19 cellular contexts compared by ENCODE assay signal in genomic region chr9:126569036-126569435, GRCh38. TPM values are rescaled to one million over a fixed set of nuclear protein-coding genes. Genes with fewer than 3 reads are reported as not detected.
DNase-seq lines count a peak whose midpoint lies in the region; ATAC-seq, FAIRE-seq and TF ChIP-seq lines count a peak whose summit lies in the region.
"Had no signal": no experiment of that assay in that cellular context is flagged by ENCODE, and none has a peak within 500 bp of the region (broad histone marks: within the 10 kb centered on the region; RNA-seq: fewer than 3 reads in every experiment).

No MANE protein-coding gene starts in this region.

- no peak for FAIRE-seq in astrocyte (lab: Jason Lieb, UNC)
- FAIRE-seq: H1 had no signal

- peaks cover 21% of the 10 kb centered on the region for H3K27me3 Mint-ChIP-seq in HFFc6 (ENCODE audit: insufficient read depth)
- H3K27me3 Mint-ChIP-seq in astrocyte (ENCODE audit: low read depth, unreplicated experiment) = peaks cover 18% of the 10 kb centered on the region
- H3K27me3 Mint-ChIP-seq in immature natural killer cell (ENCODE audit: low read depth in 3 of 3) = peaks cover 0 to 23% (median 0%) of the 10 kb centered on the region in 3 donors

- H3K9me3 ChIP-seq in astrocyte (ENCODE audit: insufficient read depth, low read depth, low read length) = no peaks in the 10 kb centered on the region

- H3K9ac ChIP-seq in astrocyte (ENCODE audit: low read length) = no peak overlapping the region

- ATAC-seq in foreskin keratinocyte (peak; percentile 72), GM18870 (IDR thresholded peaks at IDR 0.05; ENCODE audit: unreplicated experiment) (no peak), HG03159 (IDR thresholded peaks at IDR 0.05; ENCODE audit: unreplicated experiment) (no peak)
- ATAC-seq: natural killer cell treated with Interleukin-12 subunit alpha and Interleukin-12 subunit beta and Interleukin-15 and Interleukin-18, amount 100 ng/mL, for 72 hours had no signal

- H3K27me3 ChIP-seq in astrocyte (ENCODE audit: insufficient read depth, low read length) (peaks cover 7% of the 10 kb centered on the region), foreskin keratinocyte (peaks cover 3% of the 10 kb centered on the region)

- no peak for TF ChIP-seq CTCF in HFFc6 (IDR thresholded peaks at IDR 0.05)
- no peak for TF ChIP-seq CTCF in astrocyte (IDR thresholded peaks at IDR 0.05; ENCODE audit: insufficient read depth, low read depth, low read length)
- peak; percentile 3 for TF ChIP-seq CTCF in foreskin keratinocyte (conservative IDR thresholded peaks at IDR 0.05)

- H3K9me3 Mint-ChIP-seq in HFFc6 (no peaks in the 10 kb centered on the region), astrocyte (ENCODE audit: unreplicated experiment) (peaks cover 5% of the 10 kb centered on the region), immature natural killer cell (no peaks in the 10 kb centered on the region)
- H3K9me3 Mint-ChIP-seq: activated B cell treated with CpG ODN at 0.5 μM for 24 hours; activated T-helper 2 cell treated with anti-CD3 and anti-CD28 coated beads, Interferon-gamma antibody, Interleukin-2, Interleukin-4, amounts not matched to agents 10 μg/mL and 5 μg/mL and 100 μg/mL, durations not matched to agents 14 hours and 24 hours and 36 hours; memory B cell; natural killer cell treated with Interleukin-12 subunit alpha and Interleukin-12 subunit beta and Interleukin-15 and Interleukin-18, amount 100 ng/mL, for 72 hours had no signal

- H3K4me3 Mint-ChIP-seq in HFFc6 (no peak overlapping the region), astrocyte (ENCODE audit: unreplicated experiment) (no peak overlapping the region), immature natural killer cell (no peak overlapping the region)
- H3K4me3 Mint-ChIP-seq: activated B cell treated with CpG ODN at 0.5 μM for 24 hours; endodermal cell; memory B cell; natural killer cell treated with Interleukin-12 subunit alpha and Interleukin-12 subunit beta and Interleukin-15 and Interleukin-18, amount 100 ng/mL, for 72 hours had no signal

- H3K4me1 ChIP-seq in astrocyte (ENCODE audit: insufficient read depth, low read length) (peaks cover 8% of the 10 kb centered on the region), foreskin keratinocyte (no peaks in the 10 kb centered on the region)

- DNase-seq in HFFc6 (peak; percentile 18), astrocyte (ENCODE audit: low read depth) (no peak), foreskin keratinocyte (peak; percentile 47 to 73), amniotic stem cell (lab: John Stamatoyannopoulos, UW) (no peak), immature natural killer cell (no peak)
- DNase-seq: activated B cell treated with CpG ODN at 0.5 μM for 24 hours, endodermal cell, NCI-H1694 treated with DMSO at 0.1 percent for 48 hours, NCI-H446 treated with DMSO at 0.1 percent for 48 hours, T-helper 2 cell had no signal

- H3K4me3 ChIP-seq in astrocyte (ENCODE audit: insufficient read depth, low read depth, low read length) = no peak overlapping the region

- H3K36me3 ChIP-seq in astrocyte (ENCODE audit: insufficient read depth, low read length) = no peaks in the 10 kb centered on the region

- H4K20me1 ChIP-seq in astrocyte (ENCODE audit: insufficient read depth, low read length) = no peaks in the 10 kb centered on the region

- no peak overlapping the region for H3K27ac ChIP-seq in astrocyte (ENCODE audit: low read depth, low read length)
- H3K27ac ChIP-seq in foreskin keratinocyte = no peak overlapping the region

- H2AFZ ChIP-seq in astrocyte (ENCODE audit: low read depth, low read length) = no peak overlapping the region

- no peaks in the 10 kb centered on the region for H3K36me3 Mint-ChIP-seq in HFFc6 (ENCODE audit: low read depth)
- H3K36me3 Mint-ChIP-seq in astrocyte (ENCODE audit: low read depth, unreplicated experiment) = no peaks in the 10 kb centered on the region
- no peaks in the 10 kb centered on the region for H3K36me3 Mint-ChIP-seq in immature natural killer cell
- H3K36me3 Mint-ChIP-seq: memory B cell; natural killer cell treated with Interleukin-12 subunit alpha and Interleukin-12 subunit beta and Interleukin-15 and Interleukin-18, amount 100 ng/mL, for 72 hours had no signal

- H3K4me1 Mint-ChIP-seq in HFFc6 (ENCODE audit: low read depth) = peaks cover 6% of the 10 kb centered on the region
- H3K4me1 Mint-ChIP-seq in astrocyte (ENCODE audit: low read depth, unreplicated experiment) = peaks cover 5% of the 10 kb centered on the region
- no peaks in the 10 kb centered on the region for H3K4me1 Mint-ChIP-seq in immature natural killer cell
- H3K4me1 Mint-ChIP-seq: activated B cell treated with CpG ODN at 0.5 μM for 24 hours, memory B cell had no signal

- H3K4me2 ChIP-seq in astrocyte (ENCODE audit: low read length) = peak overlapping the region; percentile 20

- no peak overlapping the region for H3K27ac Mint-ChIP-seq in HFFc6
- no peak overlapping the region for H3K27ac Mint-ChIP-seq in astrocyte (ENCODE audit: unreplicated experiment)
- no peak overlapping the region for H3K27ac Mint-ChIP-seq in immature natural killer cell
- H3K27ac Mint-ChIP-seq: activated B cell treated with CpG ODN at 0.5 μM for 24 hours; activated T-helper 2 cell treated with anti-CD3 and anti-CD28 coated beads, Interferon-gamma antibody, Interleukin-2, Interleukin-4, amounts not matched to agents 10 μg/mL and 5 μg/mL and 100 μg/mL, durations not matched to agents 14 hours and 24 hours and 36 hours; endodermal cell; memory B cell; natural killer cell treated with Interleukin-12 subunit alpha and Interleukin-12 subunit beta and Interleukin-15 and Interleukin-18, amount 100 ng/mL, for 72 hours; progenitor cell of endocrine pancreas had no signal

- no peaks in the 10 kb centered on the region for H3K79me2 ChIP-seq in astrocyte (ENCODE audit: insufficient read depth, low read length)

RNA-seq across cellular contexts. Expression of gene LMX1B, which starts 44.7 kb away (rescaled TPM):
- total RNA-seq in HFFc6 (2021; fragmentation: NEBNext Ultra II Directional; extraction: Animal tissue kit (Norgen Biotek cat#: 25700)) = not detected
- total RNA-seq in astrocyte (0.07 and 0.45 TPM in 2 replicates), foreskin keratinocyte (1.1 and 1.2 TPM in 2 replicates)
- polyA plus RNA-seq in foreskin keratinocyte (0.95 and 1.2 TPM in 2 replicates), immature natural killer cell (not detected)
- total RNA-seq: activated B cell treated with CpG ODN at 0.5 μM for 24 hours; activated CD8-positive, alpha-beta memory T cell treated with anti-CD3 and anti-CD28 coated beads for 36 hours; activated T-helper 2 cell treated with anti-CD3 and anti-CD28 coated beads, Interferon-gamma antibody, Interleukin-2, Interleukin-4, amounts not matched to agents 10 μg/mL and 5 μg/mL and 100 μg/mL, durations not matched to agents 14 hours and 24 hours and 36 hours; natural killer cell treated with Interleukin-12 subunit alpha and Interleukin-12 subunit beta and Interleukin-15 and Interleukin-18, amount 100 ng/mL, for 72 hours had no signal
- polyA plus RNA-seq: BJ had no signal

Comparison
In these comparisons a context has a peak if more than half of its experiments do, and no peak if none do; other contexts are left out.
1. DNase-seq: peak in HFFc6 (single experiment) and foreskin keratinocyte (2 of 2); none in astrocyte (single experiment), amniotic stem cell (single experiment) and immature natural killer cell (0 of 3).